In the genomic region with DNA sequence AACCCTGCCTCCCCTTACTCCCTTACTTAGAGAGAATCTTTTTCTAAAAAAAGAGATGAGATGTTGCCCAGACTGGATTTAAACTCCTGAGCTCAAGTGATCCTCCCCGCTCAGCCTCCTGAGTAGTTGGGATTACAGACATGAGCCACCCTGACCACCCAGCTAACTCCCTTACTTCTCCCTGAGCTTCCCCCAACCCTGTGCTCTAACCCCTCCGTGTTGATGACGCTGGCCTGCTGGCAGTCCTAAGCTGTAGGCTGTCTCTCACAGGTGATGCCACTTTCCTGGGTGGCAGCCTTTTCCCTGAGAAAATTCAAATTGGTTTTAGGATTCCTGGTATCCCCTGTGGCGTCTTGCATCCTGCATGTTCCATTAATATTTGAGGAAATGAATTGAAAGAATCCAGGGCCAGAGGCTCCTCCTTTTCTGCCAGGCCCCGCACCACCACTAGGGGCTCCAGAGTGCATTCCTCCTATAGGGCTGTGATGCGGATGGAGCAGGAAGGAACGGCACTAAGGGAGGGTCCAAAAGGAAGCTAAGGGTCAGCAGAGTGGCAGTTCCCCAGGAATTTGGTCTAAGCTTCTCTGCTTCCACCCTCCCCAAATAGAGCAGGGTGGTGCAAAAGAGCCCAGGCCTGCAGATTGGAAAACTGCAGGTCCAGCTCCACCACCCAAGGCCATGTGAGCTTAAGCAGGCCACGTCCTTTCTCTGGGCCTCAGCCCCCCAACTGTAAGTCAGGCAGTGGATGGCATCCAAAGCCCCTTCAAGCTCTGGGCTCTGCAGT, we compare ENCODE assay signal across 1 cellular context.
A peak's percentile ranks its signal among the peaks of the same experiment; 100 is the strongest.
TF ChIP-seq lines count a peak whose summit lies in the region.

No MANE protein-coding gene starts in this region.

TF ChIP-seq in GM12878, 131 proteins besides CTCF, POLR2A, EP300 and RAD21 (continued from another document):
- TF ChIP-seq E4F1 (IDR thresholded peaks at IDR 0.05; ENCODE audit: borderline replicate concordance, partially characterized antibody) = no peak
- TF ChIP-seq, protein P1, sequence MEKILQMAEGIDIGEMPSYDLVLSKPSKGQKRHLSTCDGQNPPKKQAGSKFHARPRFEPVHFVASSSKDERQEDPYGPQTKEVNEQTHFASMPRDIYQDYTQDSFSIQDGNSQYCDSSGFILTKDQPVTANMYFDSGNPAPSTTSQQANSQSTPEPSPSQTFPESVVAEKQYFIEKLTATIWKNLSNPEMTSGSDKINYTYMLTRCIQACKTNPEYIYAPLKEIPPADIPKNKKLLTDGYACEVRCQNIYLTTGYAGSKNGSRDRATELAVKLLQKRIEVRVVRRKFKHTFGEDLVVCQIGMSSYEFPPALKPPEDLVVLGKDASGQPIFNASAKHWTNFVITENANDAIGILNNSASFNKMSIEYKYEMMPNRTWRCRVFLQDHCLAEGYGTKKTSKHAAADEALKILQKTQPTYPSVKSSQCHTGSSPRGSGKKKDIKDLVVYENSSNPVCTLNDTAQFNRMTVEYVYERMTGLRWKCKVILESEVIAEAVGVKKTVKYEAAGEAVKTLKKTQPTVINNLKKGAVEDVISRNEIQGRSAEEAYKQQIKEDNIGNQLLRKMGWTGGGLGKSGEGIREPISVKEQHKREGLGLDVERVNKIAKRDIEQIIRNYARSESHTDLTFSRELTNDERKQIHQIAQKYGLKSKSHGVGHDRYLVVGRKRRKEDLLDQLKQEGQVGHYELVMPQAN (conservative IDR thresholded peaks at IDR 0.05) = no peak
- TF ChIP-seq EGR1 (IDR thresholded peaks at IDR 0.05; ENCODE audit: borderline replicate concordance in 1 of 2, low read depth in 2 of 2, low read length in 2 of 2) = no peak
- no peak for TF ChIP-seq NBN (IDR thresholded peaks at IDR 0.05)
- no peak for TF ChIP-seq SKIL (IDR thresholded peaks at IDR 0.05; ENCODE audit: low read depth, poor library complexity, severe bottlenecking)
- TF ChIP-seq ZZZ3 (IDR thresholded peaks at IDR 0.05; ENCODE audit: control insufficient read depth, insufficient read length, low read depth) = no peak
- no peak for TF ChIP-seq IRF3 (IDR thresholded peaks at IDR 0.05)
- no peak for TF ChIP-seq CHD4 (IDR thresholded peaks at IDR 0.05)
- TF ChIP-seq MTA3 (IDR thresholded peaks at IDR 0.05; ENCODE audit: borderline replicate concordance, low read length) = no peak
- TF ChIP-seq ASH2L (IDR thresholded peaks at IDR 0.05; ENCODE audit: borderline replicate concordance, low read depth) = no peak
- TF ChIP-seq IKZF1 (conservative IDR thresholded peaks at IDR 0.05) = 0 out of 2 replicates have a peak, but pooled peaks have one; percentile 34
- TF ChIP-seq YY1 (IDR thresholded peaks at IDR 0.05; ENCODE audit: low read depth, low read length) = 0 out of 2 replicates have a peak, but pooled peaks have one; percentile 45
